Comparison of ENCODE assay signal across 8 cellular contexts in genomic region chr15:65054333-65055200, GRCh38. TPM values are rescaled to one million over a fixed set of nuclear protein-coding genes. Genes with fewer than 3 reads are reported as not detected.
DNase-seq lines count a peak whose midpoint lies in the region; ATAC-seq and TF ChIP-seq lines count a peak whose summit lies in the region.

No MANE protein-coding gene starts in this region.

- no peaks in the 10 kb centered on the region for H3K9me3 Mint-ChIP-seq in activated naive CD4-positive, alpha-beta T cell treated with anti-CD3 and anti-CD28 coated beads for 36 hours
- peaks cover 5% of the 10 kb centered on the region for H3K9me3 Mint-ChIP-seq in glutamatergic neuron (ENCODE audit: unreplicated experiment)

- H4K12ac ChIP-seq in trophoblast cell (ENCODE audit: low read depth, low read length) = no peak overlapping the region

- peaks cover 13 to 22% of the 10 kb centered on the region in 2 experiments for H3K4me1 ChIP-seq in trophoblast cell (ENCODE audit: control insufficient read depth in 1 of 2, insufficient read depth in 2 of 2, low read length in 2 of 2)

- intact Hi-C loops in activated naive CD4-positive, alpha-beta T cell treated with anti-CD3 and anti-CD28 coated beads for 36 hours (cut with micrococcal nuclease) = loop anchor here (1.0 kb wide), 3 partner anchors 24 to 243 kb away; no protein-coding TSS in a partner anchor

- ATAC-seq in HG02852 (IDR thresholded peaks at IDR 0.05; ENCODE audit: unreplicated experiment) (no peak), GM18498 (IDR thresholded peaks at IDR 0.05; ENCODE audit: unreplicated experiment) (no peak)

- no peaks in the 10 kb centered on the region for H3K27me3 ChIP-seq in trophoblast cell (ENCODE audit: insufficient read depth, low read length)

- no peak overlapping the region for H3K4me2 ChIP-seq in trophoblast cell (ENCODE audit: low read length)

- H3K27me3 Mint-ChIP-seq in activated naive CD4-positive, alpha-beta T cell treated with anti-CD3 and anti-CD28 coated beads for 36 hours (ENCODE audit: low read depth) = no peaks in the 10 kb centered on the region
- peaks cover 13% of the 10 kb centered on the region for H3K27me3 Mint-ChIP-seq in glutamatergic neuron (ENCODE audit: unreplicated experiment)

- no peak overlapping the region for H3K27ac ChIP-seq in trophoblast cell (ENCODE audit: low read depth, low read length)

- DNase-seq in ELF-1 (ENCODE audit: low read depth, low spot score) = peak; percentile 90
- peak; percentile 86 for DNase-seq in HuH-7.5 (ENCODE audit: low spot score)
- DNase-seq in RPMI7951 (ENCODE audit: low read depth) = peak; percentile 59
- DNase-seq in activated naive CD4-positive, alpha-beta T cell treated with anti-CD3 and anti-CD28 coated beads for 36 hours = peak; percentile 71
- DNase-seq in glutamatergic neuron = peak; percentile 92
- DNase-seq in trophoblast cell = peak; percentile 48 to 82

- H3K14ac ChIP-seq in trophoblast cell (ENCODE audit: low read length) = no peak overlapping the region

- no peak overlapping the region for H4K8ac ChIP-seq in trophoblast cell (ENCODE audit: low read depth, low read length)

- H3K4ac ChIP-seq in trophoblast cell (ENCODE audit: low read depth, low read length) = no peak overlapping the region

- peaks cover 0 to 2% of the 10 kb centered on the region in 2 experiments for H3K36me3 ChIP-seq in trophoblast cell (ENCODE audit: control insufficient read depth in 1 of 2, insufficient read depth in 2 of 2, low read length in 2 of 2)

- H3K9ac ChIP-seq in trophoblast cell (ENCODE audit: low read length) = no peak overlapping the region

- H2AK5ac ChIP-seq in trophoblast cell (ENCODE audit: low read length) = no peak overlapping the region

- H2BK5ac ChIP-seq in trophoblast cell (ENCODE audit: low read depth, low read length, poor library complexity) = no peak overlapping the region

- H3K27ac Mint-ChIP-seq in activated naive CD4-positive, alpha-beta T cell treated with anti-CD3 and anti-CD28 coated beads for 36 hours = no peak overlapping the region
- peak overlapping the region; percentile 59 for H3K27ac Mint-ChIP-seq in glutamatergic neuron (ENCODE audit: unreplicated experiment)

- H3K4me3 ChIP-seq in trophoblast cell (ENCODE audit: low read depth, low read length) = no peak overlapping the region

- no peaks in the 10 kb centered on the region for H3K36me3 Mint-ChIP-seq in activated naive CD4-positive, alpha-beta T cell treated with anti-CD3 and anti-CD28 coated beads for 36 hours (ENCODE audit: low read depth)
- H3K36me3 Mint-ChIP-seq in glutamatergic neuron (ENCODE audit: unreplicated experiment) = no peaks in the 10 kb centered on the region

- H3K4me1 Mint-ChIP-seq in activated naive CD4-positive, alpha-beta T cell treated with anti-CD3 and anti-CD28 coated beads for 36 hours (ENCODE audit: low read depth) = peaks cover 8% of the 10 kb centered on the region
- peaks cover 16% of the 10 kb centered on the region for H3K4me1 Mint-ChIP-seq in glutamatergic neuron (ENCODE audit: low read depth, unreplicated experiment)

- H2BK120ac ChIP-seq in trophoblast cell (ENCODE audit: insufficient read depth, low read length, poor library complexity) = no peak overlapping the region

- WGBS in trophoblast cell (ENCODE audit: extremely low coverage, insufficient coverage, insufficient read length) = no CpG with 5 or more reads among the region's 26 CpGs

- H3K18ac ChIP-seq in trophoblast cell (ENCODE audit: low read length) = no peak overlapping the region

- H3K23ac ChIP-seq in trophoblast cell (ENCODE audit: low read length) = no peak overlapping the region

- no peak overlapping the region for H2BK12ac ChIP-seq in trophoblast cell (ENCODE audit: low read length)

- no peak overlapping the region for H2AFZ ChIP-seq in trophoblast cell (ENCODE audit: insufficient read depth, low read length, poor library complexity)

- no peak overlapping the region for H4K91ac ChIP-seq in trophoblast cell (ENCODE audit: low read depth, low read length)

- H3K79me2 ChIP-seq in trophoblast cell (ENCODE audit: control insufficient read depth, insufficient read depth, low read length, poor library complexity) = no peaks in the 10 kb centered on the region

- H3K79me1 ChIP-seq in trophoblast cell (ENCODE audit: low read length) = peaks cover 3% of the 10 kb centered on the region

- H3K4me3 Mint-ChIP-seq in activated naive CD4-positive, alpha-beta T cell treated with anti-CD3 and anti-CD28 coated beads for 36 hours = no peak overlapping the region
- no peak overlapping the region for H3K4me3 Mint-ChIP-seq in glutamatergic neuron (ENCODE audit: unreplicated experiment)

- TF ChIP-seq CTCF in glutamatergic neuron (IDR thresholded peaks at IDR 0.05; ENCODE audit: partially characterized antibody, unreplicated experiment) = peak; percentile 94

- CTCF ChIA-PET in activated naive CD4-positive, alpha-beta T cell treated with anti-CD3 and anti-CD28 coated beads for 36 hours (lab: Charles Lee) = interaction anchor here (0.6 to 2.6 kb wide), 9 partner anchors 13 to 245 kb away, joined by 3 to 13 read pairs (median 5); no protein-coding TSS in a partner anchor

- no peaks in the 10 kb centered on the region for H3K9me3 ChIP-seq in trophoblast cell (ENCODE audit: insufficient read depth, low read depth, low read length)

RNA-seq across cellular contexts. Expression of gene SLC51B, which starts 9.4 kb away (rescaled TPM):
- not detected in 2 replicates for total RNA-seq in RPMI7951 (2014; rRNA removed; shearing (Covaris generic))
- not detected for total RNA-seq in activated naive CD4-positive, alpha-beta T cell treated with anti-CD3 and anti-CD28 coated beads for 36 hours
- not detected for total RNA-seq in glutamatergic neuron (ENCODE audit: unreplicated experiment)
- polyA plus RNA-seq in trophoblast cell (2013) = 0.07 TPM in 1 of 2 replicates, not detected in the other

RNA-seq across cellular contexts. Expression of gene RASL12, which starts 13.2 kb away (rescaled TPM):
- total RNA-seq in RPMI7951 (2014; rRNA removed; shearing (Covaris generic)) = 0.39 and 0.48 TPM in 2 replicates
- total RNA-seq in activated naive CD4-positive, alpha-beta T cell treated with anti-CD3 and anti-CD28 coated beads for 36 hours = not detected
- 0.44 TPM for total RNA-seq in glutamatergic neuron (ENCODE audit: unreplicated experiment)
- polyA plus RNA-seq in trophoblast cell (2013) = 2.7 and 2.9 TPM in 2 replicates

RNA-seq across cellular contexts. Expression of gene KBTBD13, which starts 22.0 kb away (rescaled TPM):
- total RNA-seq in RPMI7951 (2014; rRNA removed; shearing (Covaris generic)) = not detected in 2 replicates
- not detected for total RNA-seq in activated naive CD4-positive, alpha-beta T cell treated with anti-CD3 and anti-CD28 coated beads for 36 hours
- not detected for total RNA-seq in glutamatergic neuron (ENCODE audit: unreplicated experiment)
- polyA plus RNA-seq in trophoblast cell (2013) = not detected in 2 replicates

RNA-seq across cellular contexts. Expression of gene MTFMT, which starts 25.1 kb away (rescaled TPM):
- 23.8 and 27.9 TPM in 2 replicates for total RNA-seq in RPMI7951 (2014; rRNA removed; shearing (Covaris generic))
- 10 to 100 TPM; 15.1 to 17.1 TPM for total RNA-seq in activated naive CD4-positive, alpha-beta T cell treated with anti-CD3 and anti-CD28 coated beads for 36 hours
- total RNA-seq in glutamatergic neuron (ENCODE audit: unreplicated experiment) = 12.6 TPM
- polyA plus RNA-seq in trophoblast cell (2013) = 8.1 and 8.9 TPM in 2 replicates
